In the genomic region with DNA sequence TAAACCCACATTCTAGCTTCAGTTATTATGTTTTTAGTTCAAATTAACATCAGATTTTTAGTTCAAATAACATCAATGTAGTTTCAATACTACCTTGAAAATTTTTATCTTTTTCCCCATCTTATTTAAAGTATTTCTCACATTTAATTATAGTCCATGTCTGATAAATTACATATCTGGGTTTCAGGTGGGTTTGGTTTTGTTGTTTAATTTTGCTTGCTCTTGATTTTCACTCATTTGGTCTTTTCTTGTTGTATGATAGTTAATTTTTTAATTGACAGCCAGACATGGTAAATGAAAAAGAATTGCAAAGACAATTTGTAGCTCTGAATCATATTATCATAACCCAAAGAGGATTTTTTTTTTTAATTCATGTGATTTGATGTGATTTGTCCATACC, we compare ENCODE assay signal across 33 cellular contexts. TPM values are rescaled to one million over a fixed set of nuclear protein-coding genes. Genes with fewer than 3 reads are reported as not detected.
"Had no signal": no experiment of that assay in that cellular context is flagged by ENCODE, and none has a peak within 500 bp of the region (broad histone marks: within the 10 kb centered on the region; RNA-seq: fewer than 3 reads in every experiment).

No MANE protein-coding gene starts in this region.

- H3K36me3 ChIP-seq: ascending aorta, brain microvascular endothelial cell, breast epithelium had no signal

- H3K9me3 ChIP-seq: body of pancreas had no signal

- H3K4me1 ChIP-seq: ascending aorta, body of pancreas, breast epithelium had no signal

- ATAC-seq: activated CD4-positive, alpha-beta T cell treated with anti-CD3 and anti-CD28 coated beads for 36 hours; activated CD4-positive, CD25-positive, alpha-beta regulatory T cell treated with anti-CD3 and anti-CD28 coated beads, Interleukin-2, amount 50 U/mL, for 24 hours; activated CD8-positive, alpha-beta memory T cell treated with anti-CD3 and anti-CD28 coated beads, Interleukin-2, amount 10 ng/mL, durations not matched to agents 7 days and 5 days; activated CD8-positive, alpha-beta T cell treated with anti-CD3 and anti-CD28 coated beads, Interleukin-2, amount 10 ng/mL, durations not matched to agents 7 days and 5 days; activated naive CD8-positive, alpha-beta T cell treated with anti-CD3 and anti-CD28 coated beads, Interleukin-2, amount 50 U/mL, for 24 hours; body of pancreas; WTC11 had no signal

- H3K27me3 ChIP-seq: ascending aorta, body of pancreas, brain microvascular endothelial cell had no signal

- DNase-seq: activated CD4-positive, alpha-beta memory T cell treated with anti-CD3 and anti-CD28 coated beads, Interleukin-2, amount 10 ng/mL, durations not matched to agents 7 days and 5 days; activated CD4-positive, alpha-beta T cell treated with anti-CD3 and anti-CD28 coated beads for 1 hour; activated CD4-positive, alpha-beta T cell treated with anti-CD3 and anti-CD28 coated beads for 36 hours; activated CD4-positive, alpha-beta T cell treated with anti-CD3 and anti-CD28 coated beads for 48 hours; activated CD4-positive, alpha-beta T cell treated with anti-CD3 and anti-CD28 coated beads, Interleukin-2, amount 10 ng/mL, durations not matched to agents 7 days and 5 days; activated CD4-positive, alpha-beta T cell treated with anti-CD3 and anti-CD28 coated beads, Interleukin-2, amount 50 U/mL, for 48 hours; activated CD4-positive, CD25-positive, alpha-beta regulatory T cell; activated CD8-positive, alpha-beta memory T cell treated with anti-CD3 and anti-CD28 coated beads for 24 hours; activated CD8-positive, alpha-beta memory T cell treated with anti-CD3 and anti-CD28 coated beads, Interleukin-2, amount 10 ng/mL, durations not matched to agents 7 days and 5 days; activated CD8-positive, alpha-beta memory T cell treated with anti-CD3 and anti-CD28 coated beads, Interleukin-2, amount 50 U/mL, for 48 hours; activated CD8-positive, alpha-beta T cell treated with anti-CD3 and anti-CD28 coated beads, Interleukin-2, amount 10 ng/mL, durations not matched to agents 7 days and 5 days; activated effector memory CD4-positive, alpha-beta T cell treated with Interleukin-2 at 50 U/mL for 16 hours; activated gamma-delta T cell; activated naive CD4-positive, alpha-beta T cell treated with anti-CD3 and anti-CD28 coated beads, Interleukin-2, amount 10 ng/mL, durations not matched to agents 7 days and 5 days; activated naive CD4-positive, alpha-beta T cell treated with Interleukin-2 at 50 U/mL for 16 hours; activated naive CD8-positive, alpha-beta T cell treated with anti-CD3 and anti-CD28 coated beads, Interleukin-2, amount 10 ng/mL, durations not matched to agents 7 days and 5 days; activated naive CD8-positive, alpha-beta T cell treated with anti-CD3 and anti-CD28 coated beads, Interleukin-2, amount 50 U/mL, for 24 hours; activated T-cell treated with anti-CD3 and anti-CD28 coated beads, Interleukin-2, amount 50 U/mL, for 24 hours; activated T-cell treated with anti-CD3 and anti-CD28 coated beads, Interleukin-2, amount 50 U/mL, for 48 hours; amygdala; anterior cingulate cortex; body of pancreas; brain microvascular endothelial cell; central memory CD4-positive, alpha-beta T cell; T-helper 1 cell; T-helper 2 cell; T-helper 9 cell; WERI-Rb-1 had no signal

- H3K27ac ChIP-seq: ascending aorta, body of pancreas, brain microvascular endothelial cell, breast epithelium, WERI-Rb-1 had no signal

- H3K4me3 ChIP-seq: ascending aorta, body of pancreas, breast epithelium had no signal

RNA-seq across cellular contexts. Expression of a gene that starts 41.9 kb away (rescaled TPM):
- total RNA-seq: activated CD4-positive, alpha-beta memory T cell treated with anti-CD3 and anti-CD28 coated beads, Interleukin-2, amount 10 ng/mL, durations not matched to agents 7 days and 5 days; activated CD4-positive, alpha-beta T cell treated with anti-CD3 and anti-CD28 coated beads for 36 hours; activated CD4-positive, alpha-beta T cell treated with anti-CD3 and anti-CD28 coated beads, Interleukin-2, amount 10 ng/mL, durations not matched to agents 7 days and 5 days; activated CD8-positive, alpha-beta memory T cell treated with anti-CD3 and anti-CD28 coated beads, Interleukin-2, amount 10 ng/mL, durations not matched to agents 7 days and 5 days; activated CD8-positive, alpha-beta T cell treated with anti-CD3 and anti-CD28 coated beads, Interleukin-2, amount 10 ng/mL, durations not matched to agents 7 days and 5 days; activated naive CD8-positive, alpha-beta T cell treated with anti-CD3 and anti-CD28 coated beads, Interleukin-2, amount 10 ng/mL, durations not matched to agents 7 days and 5 days; activated T-helper 2 cell treated with anti-CD3 and anti-CD28 coated beads, Interferon-gamma antibody, Interleukin-2, Interleukin-4, amounts not matched to agents 10 μg/mL and 5 μg/mL and 100 μg/mL, durations not matched to agents 14 hours and 24 hours and 36 hours had no signal
